10 cellular contexts compared by ENCODE assay signal in the genomic region with DNA sequence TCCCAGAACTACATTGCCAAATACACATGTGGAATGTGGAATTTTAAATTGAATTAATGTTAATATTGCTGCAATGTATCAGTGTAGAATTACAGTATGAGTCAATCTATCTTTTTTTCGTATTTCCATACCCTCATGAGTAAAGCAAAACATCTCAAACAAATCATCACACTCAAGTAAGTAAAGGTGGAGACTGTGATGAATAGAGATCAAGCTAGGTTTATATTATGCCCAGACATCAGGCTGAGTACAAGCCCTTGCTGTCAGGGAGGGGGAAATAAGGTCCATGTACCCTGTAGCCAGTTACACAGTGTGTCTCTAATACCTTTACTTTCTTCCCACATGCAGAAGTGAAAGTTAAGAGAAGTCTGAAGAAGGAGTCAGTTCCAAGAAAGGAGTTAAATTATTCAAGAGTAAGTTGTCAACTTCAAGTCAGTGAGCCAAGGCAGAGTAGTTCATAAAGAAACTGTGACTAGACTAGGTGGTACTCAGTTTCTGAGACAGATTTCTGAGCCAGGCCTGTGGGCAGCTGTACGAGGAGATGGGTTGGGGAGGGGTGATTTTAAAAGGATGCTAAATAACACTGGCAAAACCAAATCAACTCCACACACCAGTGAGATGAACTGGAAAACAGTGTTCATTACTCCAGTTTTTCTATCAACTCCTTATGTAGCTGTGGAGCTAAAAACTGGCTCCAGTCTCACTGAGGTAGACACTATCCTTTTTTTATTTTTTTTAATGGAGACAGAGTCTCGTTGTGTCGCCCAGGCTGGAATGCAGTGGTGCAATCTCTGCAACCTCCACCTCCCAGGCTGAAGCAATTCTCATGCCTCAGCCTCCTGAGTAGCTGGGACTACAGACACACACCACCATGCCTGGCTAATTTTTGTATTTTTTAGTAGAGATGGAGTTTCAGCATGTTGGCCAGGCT. TPM values are rescaled to one million over a fixed set of nuclear protein-coding genes. Genes with fewer than 3 reads are reported as not detected.
DNase-seq lines count a peak whose midpoint lies in the region; ATAC-seq and TF ChIP-seq lines count a peak whose summit lies in the region.
"Had no signal": no experiment of that assay in that cellular context is flagged by ENCODE, and none has a peak within 500 bp of the region (broad histone marks: within the 10 kb centered on the region; RNA-seq: fewer than 3 reads in every experiment).

No MANE protein-coding gene starts in this region.

- no peak overlapping the region for H3K27ac ChIP-seq in RWPE2 (ENCODE audit: poor library complexity, severe bottlenecking)
- H3K27ac ChIP-seq: BLaER1 had no signal

- ATAC-seq in activated T-cell treated with anti-CD3 and anti-CD28 coated beads, Interleukin-2, amount 50 U/mL, for 4 hours, result peak; percentile 84 to 86
- ATAC-seq in HG02938 (IDR thresholded peaks at IDR 0.05; ENCODE audit: unreplicated experiment), result peak; percentile 60
- ATAC-seq in RWPE2 (ENCODE audit: low read depth), result peak; percentile 70
- peak; percentile 87 to 89 for ATAC-seq in stimulated activated naive B cell treated with anti-CD40 and anti-IgM and Interleukin-4, amounts not matched to agents 10 μg/mL and 1 μg/mL and 100 μg/mL, for 72 hours (replicated peaks)
- ATAC-seq: K562 had no signal

- H3K27me3 ChIP-seq in RWPE2 (ENCODE audit: insufficient read depth, poor library complexity, severe bottlenecking), result no peaks in the 10 kb centered on the region
- H3K27me3 ChIP-seq: BLaER1 had no signal

- peaks cover 4% of the 10 kb centered on the region for H3K4me1 ChIP-seq in RWPE2 (ENCODE audit: insufficient read depth, poor library complexity, severe bottlenecking)
- H3K4me1 ChIP-seq: BLaER1 had no signal

- no peaks in the 10 kb centered on the region for H3K36me3 Mint-ChIP-seq in activated T-cell treated with anti-CD3 and anti-CD28 coated beads, Interleukin-2, amount 50 U/mL, for 4 hours (ENCODE audit: insufficient read depth)
- H3K36me3 Mint-ChIP-seq in stimulated activated naive B cell treated with anti-CD40 and anti-IgM and Interleukin-4, amounts not matched to agents 10 μg/mL and 1 μg/mL and 100 μg/mL, for 72 hours, result peaks cover 0 to 3% of the 10 kb centered on the region in 2 donors

- no peak overlapping the region for H3K4me3 ChIP-seq in RWPE2 (ENCODE audit: severe bottlenecking)
- H3K4me3 ChIP-seq: BLaER1, K562 had no signal

- no peak overlapping the region for H3K4me3 Mint-ChIP-seq in activated T-cell treated with anti-CD3 and anti-CD28 coated beads, Interleukin-2, amount 50 U/mL, for 4 hours
- peak overlapping the region; percentile 52 to 75 for H3K4me3 Mint-ChIP-seq in stimulated activated naive B cell treated with anti-CD40 and anti-IgM and Interleukin-4, amounts not matched to agents 10 μg/mL and 1 μg/mL and 100 μg/mL, for 72 hours

- H3K4me1 Mint-ChIP-seq in activated T-cell treated with anti-CD3 and anti-CD28 coated beads, Interleukin-2, amount 50 U/mL, for 4 hours (ENCODE audit: low read depth), result peaks cover 2% of the 10 kb centered on the region
- H3K4me1 Mint-ChIP-seq in stimulated activated naive B cell treated with anti-CD40 and anti-IgM and Interleukin-4, amounts not matched to agents 10 μg/mL and 1 μg/mL and 100 μg/mL, for 72 hours, result peaks cover 33 to 59% of the 10 kb centered on the region in 2 donors

- no peaks in the 10 kb centered on the region for H3K36me3 ChIP-seq in RWPE2 (ENCODE audit: low read depth)
- H3K36me3 ChIP-seq: BLaER1 had no signal

- no peaks in the 10 kb centered on the region for H3K27me3 Mint-ChIP-seq in activated T-cell treated with anti-CD3 and anti-CD28 coated beads, Interleukin-2, amount 50 U/mL, for 4 hours (ENCODE audit: low read depth)
- no peaks in the 10 kb centered on the region for H3K27me3 Mint-ChIP-seq in stimulated activated naive B cell treated with anti-CD40 and anti-IgM and Interleukin-4, amounts not matched to agents 10 μg/mL and 1 μg/mL and 100 μg/mL, for 72 hours

- TF ChIP-seq CTCF in RWPE2 (IDR thresholded peaks at IDR 0.05; ENCODE audit: poor library complexity, severe bottlenecking), result no peak

- H3K27ac Mint-ChIP-seq in stimulated activated naive B cell treated with anti-CD40 and anti-IgM and Interleukin-4, amounts not matched to agents 10 μg/mL and 1 μg/mL and 100 μg/mL, for 72 hours, result peak overlapping the region; percentile 97

- no peak for DNase-seq in activated T-cell treated with anti-CD3 and anti-CD28 coated beads, Interleukin-2, amount 50 U/mL, for 4 hours
- no peak for DNase-seq in activated T-cell treated with anti-CD3 and anti-CD28 coated beads, Interleukin-2, amount 50 U/mL, for 1 hour
- DNase-seq in RWPE2 (ENCODE audit: low spot score) (no peak), SKM-1 (lab: John Stamatoyannopoulos, UW; ENCODE audit: unreplicated experiment) (no peak), anterior cingulate cortex (lab: John Stamatoyannopoulos, UW) (no peak)
- DNase-seq in stimulated activated naive B cell treated with anti-CD40 and anti-IgM and Interleukin-4, amounts not matched to agents 10 μg/mL and 1 μg/mL and 100 μg/mL, for 72 hours, result peak; percentile 53
- no peak for DNase-seq in effector CD8-positive, alpha-beta T cell (lab: John Stamatoyannopoulos, UW)

- no peaks in the 10 kb centered on the region for H3K9me3 Mint-ChIP-seq in activated T-cell treated with anti-CD3 and anti-CD28 coated beads, Interleukin-2, amount 50 U/mL, for 4 hours
- H3K9me3 Mint-ChIP-seq in stimulated activated naive B cell treated with anti-CD40 and anti-IgM and Interleukin-4, amounts not matched to agents 10 μg/mL and 1 μg/mL and 100 μg/mL, for 72 hours, result peaks cover 0 to 3% of the 10 kb centered on the region in 2 donors

- H3K9me3 ChIP-seq in RWPE2 (ENCODE audit: severe bottlenecking), result no peaks in the 10 kb centered on the region
- H3K9me3 ChIP-seq: BLaER1 had no signal

RNA-seq across cellular contexts. Expression of gene STK38L, which starts 23.8 kb away (rescaled TPM):
- 10 to 100 TPM; 20.0 to 22.4 (median 22.3) TPM for total RNA-seq in activated T-cell treated with anti-CD3 and anti-CD28 coated beads, Interleukin-2, amount 50 U/mL, for 4 hours
